9 cellular contexts compared by ENCODE assay signal in the genomic region with DNA sequence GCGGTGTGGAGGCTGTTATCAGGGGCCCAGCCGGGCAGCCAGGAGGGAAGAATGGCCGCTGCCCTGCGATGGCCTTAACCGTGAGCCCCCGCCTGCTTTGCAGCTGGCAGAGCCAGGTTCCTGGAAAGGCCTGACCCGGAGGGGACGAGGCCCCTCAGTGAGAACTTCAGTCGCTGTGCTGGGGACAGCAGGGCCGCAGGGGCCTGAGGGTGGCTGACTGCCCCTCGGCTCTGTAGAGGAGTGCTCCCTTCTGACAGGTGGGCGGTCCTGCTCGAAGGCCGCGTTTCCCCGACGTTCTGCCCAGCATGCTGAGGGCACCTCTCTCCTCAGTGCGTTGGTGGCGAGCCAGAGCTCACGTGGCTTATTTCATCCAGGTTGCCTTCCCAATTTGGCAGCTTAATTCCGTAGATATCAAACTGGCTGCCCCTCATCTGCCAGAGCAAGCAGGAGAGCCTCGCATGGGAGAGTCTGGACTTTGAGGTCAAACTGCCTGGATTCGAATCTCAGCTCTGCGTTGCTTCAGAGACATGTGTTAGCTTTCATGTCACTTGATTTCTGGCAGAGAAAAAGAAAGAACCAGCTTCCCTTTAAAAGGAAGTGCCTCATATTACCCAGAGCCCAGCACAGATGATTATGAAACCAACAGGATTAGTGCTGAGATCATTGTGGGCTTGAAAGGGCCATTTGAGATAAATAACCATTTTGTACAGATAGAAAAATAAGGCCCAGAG.
DNase-seq lines count a peak whose midpoint lies in the region; ATAC-seq and TF ChIP-seq lines count a peak whose summit lies in the region.
"Had no signal": no experiment of that assay in that cellular context is flagged by ENCODE, and none has a peak within 500 bp of the region (broad histone marks: within the 10 kb centered on the region; RNA-seq: fewer than 3 reads in every experiment).

No MANE protein-coding gene starts in this region.

- TF ChIP-seq CTCF in gastroesophageal sphincter (IDR thresholded peaks at IDR 0.05), result no peak

- intact Hi-C loops in sciatic nerve (cut with DNase I), result no loop called here
- intact Hi-C loops in activated CD4-positive, alpha-beta T cell treated with anti-CD3 and anti-CD28 coated beads, Interleukin-2, amount 10 ng/mL, durations not matched to agents 24 days and 14 days (cut with micrococcal nuclease), result no loop called here

- no peak overlapping the region for H3K27ac Mint-ChIP-seq in activated CD4-positive, alpha-beta T cell treated with anti-CD3 and anti-CD28 coated beads, Interleukin-2, amount 10 ng/mL, durations not matched to agents 24 days and 14 days

- H3K4me3 ChIP-seq in gastroesophageal sphincter, result peak overlapping the region in 1 of 2 donors; percentile 13

- H3K4me1 Mint-ChIP-seq in activated CD4-positive, alpha-beta T cell treated with anti-CD3 and anti-CD28 coated beads, Interleukin-2, amount 10 ng/mL, durations not matched to agents 24 days and 14 days, result peaks cover 5% of the 10 kb centered on the region

- WGBS in gastroesophageal sphincter (ENCODE audit: low coverage in 1 of 2), 2 donors, result 13 to 20% methylated on average over 3 to 5 of the region's 24 CpGs

- peaks cover 2% of the 10 kb centered on the region for H3K36me3 Mint-ChIP-seq in activated CD4-positive, alpha-beta T cell treated with anti-CD3 and anti-CD28 coated beads, Interleukin-2, amount 10 ng/mL, durations not matched to agents 24 days and 14 days (ENCODE audit: low read depth)

- ATAC-seq in gastroesophageal sphincter (peak; percentile 70), sciatic nerve (peak; percentile 49)

- peak overlapping the region; percentile 57 to 86 (median 84) for H3K27ac ChIP-seq in gastroesophageal sphincter

- peaks cover 0 to 13% of the 10 kb centered on the region in 2 donors for H3K36me3 ChIP-seq in gastroesophageal sphincter

- no peaks in the 10 kb centered on the region for H3K9me3 ChIP-seq in gastroesophageal sphincter

- no peak overlapping the region for H3K4me3 Mint-ChIP-seq in activated CD4-positive, alpha-beta T cell treated with anti-CD3 and anti-CD28 coated beads, Interleukin-2, amount 10 ng/mL, durations not matched to agents 24 days and 14 days

- no peaks in the 10 kb centered on the region for H3K27me3 ChIP-seq in gastroesophageal sphincter

- peaks cover 0 to 47% (median 13%) of the 10 kb centered on the region in 3 donors for H3K4me1 ChIP-seq in gastroesophageal sphincter

- no peaks in the 10 kb centered on the region for H3K27me3 Mint-ChIP-seq in activated CD4-positive, alpha-beta T cell treated with anti-CD3 and anti-CD28 coated beads, Interleukin-2, amount 10 ng/mL, durations not matched to agents 24 days and 14 days

- TF ChIP-seq EP300 in gastroesophageal sphincter (IDR thresholded peaks at IDR 0.05), result no peak

- no peak for TF ChIP-seq POLR2A in gastroesophageal sphincter (IDR thresholded peaks at IDR 0.05)

- DNase-seq in GM03348 (ENCODE audit: low spot score) (peak; percentile 68), SK-N-DZ (ENCODE audit: low spot score) (peak; percentile 23), sciatic nerve (ENCODE audit: low spot score) (no peak), COLO668 (lab: John Stamatoyannopoulos, UW; ENCODE audit: unreplicated experiment) (no peak), NCI-H446 treated with DMSO at 0.1 percent for 48 hours (lab: John Stamatoyannopoulos, UW) (no peak), DMS79 (lab: John Stamatoyannopoulos, UW) (no peak)
- no peak for DNase-seq in activated CD4-positive, alpha-beta T cell treated with anti-CD3 and anti-CD28 coated beads, Interleukin-2, amount 10 ng/mL, durations not matched to agents 24 days and 14 days
- DNase-seq: activated CD8-positive, alpha-beta memory T cell treated with anti-CD3 and anti-CD28 coated beads for 24 hours had no signal

- no peaks in the 10 kb centered on the region for H3K9me3 Mint-ChIP-seq in activated CD4-positive, alpha-beta T cell treated with anti-CD3 and anti-CD28 coated beads, Interleukin-2, amount 10 ng/mL, durations not matched to agents 24 days and 14 days

Comparison
In these comparisons a context has a peak if more than half of its experiments do, and no peak if none do; other contexts are left out.
1. DNase-seq: peak in GM03348 (single experiment) and SK-N-DZ (single experiment); none in sciatic nerve (single experiment), COLO668 (single experiment), NCI-H446 treated with DMSO at 0.1 percent for 48 hours (single experiment), DMS79 (single experiment) and activated CD4-positive, alpha-beta T cell treated with anti-CD3 and anti-CD28 coated beads, Interleukin-2, amount 10 ng/mL, durations not matched to agents 24 days and 14 days (single experiment).